Comparison of ENCODE assay signal across 21 cellular contexts in the genomic region with DNA sequence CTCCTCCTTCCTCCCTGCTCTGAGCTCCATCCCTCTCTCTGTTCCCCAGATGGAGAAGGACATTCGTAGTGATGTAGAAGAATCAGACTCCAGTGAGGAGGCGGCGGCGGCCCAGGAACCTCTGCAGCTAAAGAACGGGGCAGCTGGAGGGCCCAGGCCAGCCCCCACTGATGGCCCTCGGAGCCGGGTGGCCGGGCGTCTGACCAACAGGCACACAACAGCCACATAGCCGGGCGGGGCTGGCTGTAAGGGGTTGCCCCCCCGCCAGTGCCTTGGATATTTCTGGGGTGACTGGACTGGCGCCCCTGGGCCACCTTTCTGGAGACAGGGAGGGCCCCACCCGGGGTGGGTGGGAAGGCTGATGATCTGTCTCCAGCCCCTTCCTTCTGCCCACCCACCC. TPM values are rescaled to one million over a fixed set of nuclear protein-coding genes. Genes with fewer than 3 reads are reported as not detected.
DNase-seq lines count a peak whose midpoint lies in the region; ATAC-seq, FAIRE-seq and TF ChIP-seq lines count a peak whose summit lies in the region.
"Had no signal": no experiment of that assay in that cellular context is flagged by ENCODE, and none has a peak within 500 bp of the region (broad histone marks: within the 10 kb centered on the region; RNA-seq: fewer than 3 reads in every experiment).

No MANE protein-coding gene starts in this region.

- intact Hi-C loops in pancreas (cut with DNase I) (no loop called here), upper lobe of right lung (cut with DNase I) (no loop called here)

- peaks cover 21% of the 10 kb centered on the region for H3K36me3 ChIP-seq in H7 (replicated peaks; ENCODE audit: control insufficient read depth, insufficient read depth, low read length)
- H3K36me3 ChIP-seq in pancreas = peaks cover 0 to 22% (median 10%) of the 10 kb centered on the region in 3 donors
- peaks cover 5% of the 10 kb centered on the region for H3K36me3 ChIP-seq in upper lobe of right lung
- H3K36me3 ChIP-seq: BE2C had no signal

- H3K27me3 ChIP-seq in H7 (ENCODE audit: control insufficient read depth, insufficient read depth, low read length) (no peaks in the 10 kb centered on the region), pancreas (no peaks in the 10 kb centered on the region), upper lobe of right lung (no peaks in the 10 kb centered on the region)
- H3K27me3 ChIP-seq: BE2C had no signal

- ATAC-seq in pancreas (no peak), upper lobe of right lung (no peak)
- ATAC-seq: HepG2, PC-3 had no signal

- TF ChIP-seq CTCF in pancreas (IDR thresholded peaks at IDR 0.05) = no peak
- no peak for TF ChIP-seq CTCF in upper lobe of right lung (IDR thresholded peaks at IDR 0.05)

- 96 to 97% methylated on average over 11 to 14 of the region's 14 CpGs for WGBS in pancreas, 2 donors

- H3K4me3 ChIP-seq in H7 (ENCODE audit: insufficient read depth, low read depth, low read length) (no peak overlapping the region), pancreas (no peak overlapping the region), upper lobe of right lung (no peak overlapping the region)

- H3K27ac ChIP-seq in pancreas (no peak overlapping the region), upper lobe of right lung (no peak overlapping the region)

- H3K9me3 ChIP-seq in pancreas (no peaks in the 10 kb centered on the region), upper lobe of right lung (no peaks in the 10 kb centered on the region)
- H3K9me3 ChIP-seq: BE2C had no signal

- no peak for FAIRE-seq in pancreas (lab: Jason Lieb, UNC)
- FAIRE-seq: D721Med, GM12892, HepG2 had no signal

- DNase-seq in activated effector memory CD4-positive, alpha-beta T cell treated with anti-CD3 and anti-CD28 coated beads, Interleukin-2, amount 50 U/mL, for 16 hours = peak; percentile 53
- no peak for DNase-seq in activated effector memory CD4-positive, alpha-beta T cell treated with Interleukin-2 at 50 U/mL for 16 hours
- DNase-seq in H7 = peak; percentile 41
- DNase-seq in pancreas = peak in 5 of 6 donors; percentile 2 to 76 (median 20)
- peak; percentile 59 for DNase-seq in upper lobe of right lung
- no peak for DNase-seq in GDM1 (lab: John Stamatoyannopoulos, UW)
- DNase-seq in COLO829 (ENCODE audit: low spot score) = no peak
- DNase-seq: BE2C; CD4-positive, alpha-beta T cell; GOT3; KBM-7; NCI-H1105 treated with DMSO at 0.1 percent for 48 hours; NCI-H1694 treated with DMSO at 0.1 percent for 48 hours; NCI-H226; NCI-H524 treated with DMSO at 0.1 percent for 48 hours; PC-3; RPMI8226; SIG-M5 had no signal

- no peaks in the 10 kb centered on the region for H3K4me1 ChIP-seq in pancreas
- H3K4me1 ChIP-seq in upper lobe of right lung = no peaks in the 10 kb centered on the region
- H3K4me1 ChIP-seq: BE2C had no signal

RNA-seq across cellular contexts. Expression of a gene that starts 46.3 kb away (rescaled TPM):
- 127 and 159 TPM in 2 replicates for total RNA-seq in H7 (2014; rRNA removed; shearing (Covaris generic))
- total RNA-seq in pancreas (10 to 100 TPM; 13.8 to 24.4 (median 18.2) TPM), upper lobe of right lung (49.4 TPM)
- polyA plus RNA-seq in pancreas = 10 to 100 TPM; 22.2 to 58.4 TPM

RNA-seq across cellular contexts. Expression of a gene that starts 52.7 kb away (rescaled TPM):
- total RNA-seq in H7 (2014; rRNA removed; shearing (Covaris generic)) = 116 and 117 TPM in 2 replicates
- 10 to 100 TPM; 41.6 to 82.4 (median 62.1) TPM for total RNA-seq in pancreas
- 100 to 1,000 TPM in 1 of 2 donors, 10 to 100 TPM in 1; 72.1 to 118 TPM for polyA plus RNA-seq in pancreas
- 65.4 TPM for total RNA-seq in upper lobe of right lung

RNA-seq across cellular contexts. Expression of a gene that starts 59.3 kb away (rescaled TPM):
- 103 and 117 TPM in 2 replicates for total RNA-seq in H7 (2014; rRNA removed; shearing (Covaris generic))
- 10 to 100 TPM in 5 of 6 donors, 1 to 10 TPM in 1; 7.7 to 17.8 (median 11.2) TPM for total RNA-seq in pancreas
- polyA plus RNA-seq in pancreas = 10 to 100 TPM; 71.4 to 81.2 TPM
- 35.7 TPM for total RNA-seq in upper lobe of right lung

RNA-seq across cellular contexts. Expression of a gene that starts 59.4 kb away (rescaled TPM):
- 512 and 545 TPM in 2 replicates for total RNA-seq in H7 (2014; rRNA removed; shearing (Covaris generic))
- total RNA-seq in pancreas = 1,000 to 10,000 TPM in 4 of 6 donors, 100 to 1,000 TPM in 2; 892 to 1,524 (median 1,066) TPM
- polyA plus RNA-seq in pancreas = 100 to 1,000 TPM; 706 to 850 TPM
- 1,645 TPM for total RNA-seq in upper lobe of right lung

Comparison
In these comparisons a context has a peak if more than half of its experiments do, and no peak if none do; other contexts are left out.
1. DNase-seq: peak in activated effector memory CD4-positive, alpha-beta T cell treated with anti-CD3 and anti-CD28 coated beads, Interleukin-2, amount 50 U/mL, for 16 hours (single experiment), H7 (single experiment), pancreas (5 of 6) and upper lobe of right lung (single experiment); none in activated effector memory CD4-positive, alpha-beta T cell treated with Interleukin-2 at 50 U/mL for 16 hours (single experiment), GDM1 (single experiment) and COLO829 (single experiment).